ENCODE assay signal across 10 cellular contexts in genomic region chr4:75180790-75181776, GRCh38.
A peak's percentile ranks its signal among the peaks of the same experiment; 100 is the strongest.
DNase-seq lines count a peak whose midpoint lies in the region; ATAC-seq and FAIRE-seq lines count a peak whose summit lies in the region.
"Had no signal": no experiment of that assay in that cellular context is flagged by ENCODE, and none has a peak within 500 bp of the region (broad histone marks: within the 10 kb centered on the region; RNA-seq: fewer than 3 reads in every experiment).

No MANE protein-coding gene starts in this region.

- H3K36me3 Mint-ChIP-seq in memory B cell: peaks cover 4% of the 10 kb centered on the region
- H3K36me3 Mint-ChIP-seq in activated T-helper 1 cell treated with anti-CD3 and anti-CD28 coated beads, Interleukin-12 subunit alpha, Interleukin-12 subunit beta, Interleukin-2, Interleukin-4 antibody, amounts not matched to agents 30 ng/mL and 10 ng/mL and 1 ng/mL, durations not matched to agents 14 hours and 24 hours and 36 hours (ENCODE audit: low read depth): no peaks in the 10 kb centered on the region

- no peak overlapping the region for H3K27ac ChIP-seq in effector memory CD4-positive, alpha-beta T cell (ENCODE audit: insufficient read depth, low read length, poor library complexity, severe bottlenecking)
- H3K27ac ChIP-seq: parathyroid adenoma had no signal

- H3K36me3 ChIP-seq in effector memory CD4-positive, alpha-beta T cell (ENCODE audit: control insufficient read depth, insufficient read depth, low read length): no peaks in the 10 kb centered on the region

- ATAC-seq in HG02642 (IDR thresholded peaks at IDR 0.05; ENCODE audit: poor library complexity, unreplicated experiment) (peak; percentile 92), memory B cell (ENCODE audit: low read depth) (peak; percentile 92)

- peak overlapping the region; percentile 65 for H3K4me3 Mint-ChIP-seq in memory B cell
- H3K4me3 Mint-ChIP-seq in activated T-helper 1 cell treated with anti-CD3 and anti-CD28 coated beads, Interleukin-12 subunit alpha, Interleukin-12 subunit beta, Interleukin-2, Interleukin-4 antibody, amounts not matched to agents 30 ng/mL and 10 ng/mL and 1 ng/mL, durations not matched to agents 14 hours and 24 hours and 36 hours: no peak overlapping the region

- peaks cover 12% of the 10 kb centered on the region for H3K4me1 Mint-ChIP-seq in memory B cell
- H3K4me1 Mint-ChIP-seq in activated T-helper 1 cell treated with anti-CD3 and anti-CD28 coated beads, Interleukin-12 subunit alpha, Interleukin-12 subunit beta, Interleukin-2, Interleukin-4 antibody, amounts not matched to agents 30 ng/mL and 10 ng/mL and 1 ng/mL, durations not matched to agents 14 hours and 24 hours and 36 hours (ENCODE audit: low read depth): no peaks in the 10 kb centered on the region

- H3K4me1 ChIP-seq in effector memory CD4-positive, alpha-beta T cell (ENCODE audit: control insufficient read depth, insufficient read depth, low read length, poor library complexity, severe bottlenecking): no peaks in the 10 kb centered on the region
- H3K4me1 ChIP-seq: parathyroid adenoma had no signal

- peak; percentile 20 for DNase-seq in GM18507 (ENCODE audit: extremely low spot score, insufficient read length, low read depth)
- peak; percentile 47 for DNase-seq in NAMALWA (ENCODE audit: low spot score)
- peak; percentile 13 to 15 for DNase-seq in memory B cell (ENCODE audit: low spot score in 2 of 2)
- DNase-seq in activated T-helper 1 cell treated with anti-CD3 and anti-CD28 coated beads, Interleukin-12 subunit alpha, Interleukin-12 subunit beta, Interleukin-2, Interleukin-4 antibody, amounts not matched to agents 30 ng/mL and 10 ng/mL and 1 ng/mL, durations not matched to agents 14 hours and 24 hours and 36 hours (ENCODE audit: low spot score): no peak
- no peak for DNase-seq in NCI-H1092 treated with DMSO at 0.1 percent for 48 hours (lab: John Stamatoyannopoulos, UW)
- DNase-seq in GDM1 (lab: John Stamatoyannopoulos, UW): no peak
- no peak for DNase-seq in effector memory CD4-positive, alpha-beta T cell

- intact Hi-C loops in activated T-helper 1 cell treated with anti-CD3 and anti-CD28 coated beads, Interleukin-12 subunit alpha, Interleukin-12 subunit beta, Interleukin-2, Interleukin-4 antibody, amounts not matched to agents 30 ng/mL and 10 ng/mL and 1 ng/mL, durations not matched to agents 14 hours and 24 hours and 36 hours (cut with micrococcal nuclease): no loop called here

- peaks cover 2% of the 10 kb centered on the region for H3K27me3 Mint-ChIP-seq in memory B cell
- H3K27me3 Mint-ChIP-seq in activated T-helper 1 cell treated with anti-CD3 and anti-CD28 coated beads, Interleukin-12 subunit alpha, Interleukin-12 subunit beta, Interleukin-2, Interleukin-4 antibody, amounts not matched to agents 30 ng/mL and 10 ng/mL and 1 ng/mL, durations not matched to agents 14 hours and 24 hours and 36 hours (ENCODE audit: insufficient read depth): no peaks in the 10 kb centered on the region

- peaks cover 5% of the 10 kb centered on the region for H3K9me3 Mint-ChIP-seq in memory B cell
- no peaks in the 10 kb centered on the region for H3K9me3 Mint-ChIP-seq in activated T-helper 1 cell treated with anti-CD3 and anti-CD28 coated beads, Interleukin-12 subunit alpha, Interleukin-12 subunit beta, Interleukin-2, Interleukin-4 antibody, amounts not matched to agents 30 ng/mL and 10 ng/mL and 1 ng/mL, durations not matched to agents 14 hours and 24 hours and 36 hours

- H3K9me3 ChIP-seq in effector memory CD4-positive, alpha-beta T cell (ENCODE audit: control insufficient read depth, low read length): no peaks in the 10 kb centered on the region

- FAIRE-seq in GM18507 (lab: Jason Lieb, UNC): peak; percentile 80
- FAIRE-seq: bronchial epithelial cell had no signal

- peak overlapping the region; percentile 66 for H3K27ac Mint-ChIP-seq in memory B cell
- no peak overlapping the region for H3K27ac Mint-ChIP-seq in activated T-helper 1 cell treated with anti-CD3 and anti-CD28 coated beads, Interleukin-12 subunit alpha, Interleukin-12 subunit beta, Interleukin-2, Interleukin-4 antibody, amounts not matched to agents 30 ng/mL and 10 ng/mL and 1 ng/mL, durations not matched to agents 14 hours and 24 hours and 36 hours

- H3K4me3 ChIP-seq in effector memory CD4-positive, alpha-beta T cell (ENCODE audit: insufficient read depth, low read depth, low read length, poor library complexity, severe bottlenecking): no peak overlapping the region

- no peaks in the 10 kb centered on the region for H3K27me3 ChIP-seq in effector memory CD4-positive, alpha-beta T cell (replicated peaks; ENCODE audit: control insufficient read depth, insufficient read depth, low read length, poor library complexity, severe bottlenecking)

Comparison
In these comparisons a context has a peak if more than half of its experiments do, and no peak if none do; other contexts are left out.
1. DNase-seq: peak in GM18507 (single experiment), NAMALWA (single experiment) and memory B cell (2 of 2); none in activated T-helper 1 cell treated with anti-CD3 and anti-CD28 coated beads, Interleukin-12 subunit alpha, Interleukin-12 subunit beta, Interleukin-2, Interleukin-4 antibody, amounts not matched to agents 30 ng/mL and 10 ng/mL and 1 ng/mL, durations not matched to agents 14 hours and 24 hours and 36 hours (single experiment), NCI-H1092 treated with DMSO at 0.1 percent for 48 hours (single experiment), GDM1 (single experiment) and effector memory CD4-positive, alpha-beta T cell (0 of 3).